Comparison of ENCODE assay signal across 8 cellular contexts in the genomic region with DNA sequence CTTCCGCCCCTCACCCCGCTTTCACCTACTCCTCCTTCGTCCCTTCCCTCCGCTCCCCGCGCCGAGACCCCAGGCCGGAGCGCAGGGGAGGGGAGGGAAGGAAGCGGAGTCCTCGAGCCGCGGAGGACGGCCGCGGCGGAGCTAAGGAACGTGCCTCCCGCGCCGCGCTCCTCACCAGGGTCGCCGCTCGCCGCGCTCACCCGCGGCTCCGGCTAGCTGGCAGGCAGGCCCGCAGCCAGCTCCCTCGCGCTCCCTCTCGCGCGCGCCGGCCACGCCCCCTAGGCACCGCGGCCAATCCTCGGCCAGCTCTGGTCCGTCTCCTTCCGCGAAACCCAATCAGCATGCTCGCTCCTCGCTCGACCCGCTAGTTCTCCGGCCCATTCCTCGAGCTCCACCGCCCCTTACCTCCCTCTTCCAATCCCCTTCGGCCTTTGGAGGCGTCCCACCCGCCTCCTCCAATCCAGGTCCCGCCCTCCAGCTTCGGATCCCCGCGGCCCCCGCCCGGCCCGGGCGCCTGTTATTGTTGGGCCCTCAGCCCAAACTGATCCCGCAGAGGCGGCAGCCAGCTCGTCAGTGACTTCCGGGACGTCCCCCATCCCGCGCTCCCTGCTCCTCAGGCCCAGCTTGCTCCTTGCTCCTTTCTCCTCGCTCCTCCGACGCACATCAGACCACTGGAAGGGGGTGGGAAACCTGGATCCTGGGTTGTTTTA. TPM values are rescaled to one million over a fixed set of nuclear protein-coding genes. Genes with fewer than 3 reads are reported as not detected.
A peak's percentile ranks its signal among the peaks of the same experiment; 100 is the strongest.
DNase-seq lines count a peak whose midpoint lies in the region; ATAC-seq and TF ChIP-seq lines count a peak whose summit lies in the region.

A gene with protein sequence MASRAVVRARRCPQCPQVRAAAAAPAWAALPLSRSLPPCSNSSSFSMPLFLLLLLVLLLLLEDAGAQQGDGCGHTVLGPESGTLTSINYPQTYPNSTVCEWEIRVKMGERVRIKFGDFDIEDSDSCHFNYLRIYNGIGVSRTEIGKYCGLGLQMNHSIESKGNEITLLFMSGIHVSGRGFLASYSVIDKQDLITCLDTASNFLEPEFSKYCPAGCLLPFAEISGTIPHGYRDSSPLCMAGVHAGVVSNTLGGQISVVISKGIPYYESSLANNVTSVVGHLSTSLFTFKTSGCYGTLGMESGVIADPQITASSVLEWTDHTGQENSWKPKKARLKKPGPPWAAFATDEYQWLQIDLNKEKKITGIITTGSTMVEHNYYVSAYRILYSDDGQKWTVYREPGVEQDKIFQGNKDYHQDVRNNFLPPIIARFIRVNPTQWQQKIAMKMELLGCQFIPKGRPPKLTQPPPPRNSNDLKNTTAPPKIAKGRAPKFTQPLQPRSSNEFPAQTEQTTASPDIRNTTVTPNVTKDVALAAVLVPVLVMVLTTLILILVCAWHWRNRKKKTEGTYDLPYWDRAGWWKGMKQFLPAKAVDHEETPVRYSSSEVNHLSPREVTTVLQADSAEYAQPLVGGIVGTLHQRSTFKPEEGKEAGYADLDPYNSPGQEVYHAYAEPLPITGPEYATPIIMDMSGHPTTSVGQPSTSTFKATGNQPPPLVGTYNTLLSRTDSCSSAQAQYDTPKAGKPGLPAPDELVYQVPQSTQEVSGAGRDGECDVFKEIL (minus strand): TSS at position 231 of the 710 bp plus-strand sequence. CDS start 369 bp downstream, outside the sequence.

- H3K4me1 ChIP-seq in parathyroid adenoma (peaks cover 3% of the 10 kb centered on the region), tibial artery (peaks cover 0 to 39% (median 6%) of the 10 kb centered on the region in 4 donors)

- peaks cover 11% of the 10 kb centered on the region for H3K79me2 ChIP-seq in parathyroid adenoma

- intact Hi-C loops in cardiac septum (cut with DNase I) = loop anchor here (5.0 kb wide), 4 partner anchors 81 to 379 kb away; partner anchors contain the start of genes CLDND1 and CPOX
- intact Hi-C loops in tibial artery (cut with DNase I; ENCODE audit: low total_unique reads) = no loop called here

- no peaks in the 10 kb centered on the region for H3K9me3 Mint-ChIP-seq in T-cell

- peaks cover 5 to 8% of the 10 kb centered on the region in 2 donors for H3K27me3 Mint-ChIP-seq in T-cell

- no peaks in the 10 kb centered on the region for H3K36me3 Mint-ChIP-seq in T-cell

- H3K4me1 Mint-ChIP-seq in T-cell = peaks cover 10 to 19% (median 18%) of the 10 kb centered on the region in 3 donors

- CTCF ChIA-PET in T-cell (lab: Charles Lee) = interaction anchor here (0.6 to 1.2 kb wide), 5 partner anchors 10 to 307 kb away, joined by 3 to 5 read pairs (median 4); no protein-coding TSS in a partner anchor

- peak within 1 kb of the TSS; percentile 86 for H3K27ac ChIP-seq in parathyroid adenoma
- peak within 1 kb of the TSS; percentile 95 to 97 for H3K27ac ChIP-seq in tibial artery

- H3K4me3 ChIP-seq in GM12864 (ENCODE audit: low read depth, low read length) = peak within 1 kb of the TSS; percentile 95
- peak within 1 kb of the TSS; percentile 77 for H3K4me3 ChIP-seq in parathyroid adenoma (ENCODE audit: low read depth, low read length)
- peak within 1 kb of the TSS; percentile 94 to 97 for H3K4me3 ChIP-seq in tibial artery

- peak within 1 kb of the TSS; percentile 47 for H3K9ac ChIP-seq in parathyroid adenoma

- no peak for TF ChIP-seq CTCF in GM12864 (IDR thresholded peaks at IDR 0.05; ENCODE audit: low read depth, low read length, missing control alignments)
- no peak for TF ChIP-seq CTCF in parathyroid adenoma (IDR thresholded peaks at IDR 0.05)
- peak in 1 of 2 experiments; percentile 5 for TF ChIP-seq CTCF in tibial artery (IDR thresholded peaks at IDR 0.05)

- H3K27me3 ChIP-seq in parathyroid adenoma (ENCODE audit: control insufficient read depth, insufficient read depth, low read length) (no peaks in the 10 kb centered on the region), tibial artery (no peaks in the 10 kb centered on the region)

- H2AFZ ChIP-seq in parathyroid adenoma = peak within 1 kb of the TSS; percentile 97

- H3K27ac Mint-ChIP-seq in T-cell = peak within 1 kb of the TSS; percentile 47 to 84

- peak within 1 kb of the TSS; percentile 94 for H3K4me2 ChIP-seq in parathyroid adenoma (ENCODE audit: low read length)

- peak within 1 kb of the TSS; percentile 88 to 91 (median 89) for H3K4me3 Mint-ChIP-seq in T-cell

- POLR2A ChIA-PET in T-cell (lab: Charles Lee) = interaction anchor here (0.6 to 1.2 kb wide), 6 partner anchors 112 to 1305 kb away, joined by 3 to 11 read pairs (median 6); partner anchors contain the start of genes CLDND1 (in 1 of the 2) and CMSS1 (in 1 of the 2)

- ATAC-seq in HG02678 (IDR thresholded peaks at IDR 0.05; ENCODE audit: unreplicated experiment) (peak; percentile 97), T-cell (replicated peaks in 1 of 4) (peak; percentile 97 to 98 (median 98))

- H3K9me3 ChIP-seq in parathyroid adenoma (ENCODE audit: control insufficient read depth, low read length) = no peaks in the 10 kb centered on the region
- no peaks in the 10 kb centered on the region for H3K9me3 ChIP-seq in tibial artery

- DNase-seq in GM12864 (ENCODE audit: low read depth) (peak; percentile 95), NCI-H1105 treated with DMSO at 0.1 percent for 48 hours (lab: John Stamatoyannopoulos, UW) (peak; percentile 98), T-cell (peak; percentile 79 to 94 (median 88)), amniotic epithelial cell (ENCODE audit: low read depth) (peak; percentile 99), cardiac septum (ENCODE audit: low spot score) (peak; percentile 98), tibial artery (peak; percentile 98 to 100)

- H3K36me3 ChIP-seq in parathyroid adenoma (ENCODE audit: control insufficient read depth, insufficient read depth, low read length) = no peaks in the 10 kb centered on the region
- H3K36me3 ChIP-seq in tibial artery = no peaks in the 10 kb centered on the region

RNA-seq across cellular contexts. Expression of the gene that starts here (rescaled TPM):
- 1 to 10 TPM; 2.3 to 3.0 (median 2.8) TPM for total RNA-seq in T-cell
- total RNA-seq in cardiac septum = 67.7 TPM

Comparison
In these comparisons a context has a peak if more than half of its experiments do, and no peak if none do; other contexts are left out.
1. Peak in every context shown above with its lines: DNase-seq, ATAC-seq, H3K4me3 ChIP-seq and H3K27ac ChIP-seq.
2. RNA of the gene that starts here (total RNA-seq): 67.7 TPM in cardiac septum (single experiment); 2.3 to 3.0 TPM in T-cell; every median in the first group is over 10 times any median in the second.